ENCODE assay signal across 19 cellular contexts in the genomic region with DNA sequence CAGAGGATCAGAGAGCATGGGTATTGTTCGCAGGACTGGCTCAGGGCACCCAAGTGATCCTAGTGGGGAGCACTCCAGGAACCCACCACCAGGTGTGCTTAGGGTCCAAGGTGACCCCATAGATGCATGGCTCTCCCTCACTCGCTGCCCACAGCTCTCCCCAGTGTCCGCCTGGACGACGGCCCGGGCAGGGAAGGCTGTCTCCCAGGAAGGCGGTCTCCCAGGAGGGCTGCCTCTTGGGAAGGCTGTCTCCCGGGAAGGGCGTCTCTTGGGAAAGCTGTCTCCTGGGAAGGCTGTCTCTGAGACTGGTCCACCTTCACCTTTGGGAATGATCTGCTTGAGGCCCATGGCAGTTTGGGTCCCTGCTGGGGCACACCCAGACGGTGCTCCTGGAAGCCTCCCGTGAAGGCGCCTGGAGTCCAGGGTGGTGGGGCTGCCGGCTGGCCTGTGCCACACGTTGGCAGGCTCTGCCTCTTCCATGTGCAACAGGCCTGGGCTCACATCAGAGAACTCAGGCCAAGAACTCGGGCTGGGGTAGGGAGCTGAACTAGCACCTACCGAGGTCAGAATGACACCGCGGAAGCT. TPM values are rescaled to one million over a fixed set of nuclear protein-coding genes. Genes with fewer than 3 reads are reported as not detected.
DNase-seq lines count a peak whose midpoint lies in the region; ATAC-seq and TF ChIP-seq lines count a peak whose summit lies in the region.
"Had no signal": no experiment of that assay in that cellular context is flagged by ENCODE, and none has a peak within 500 bp of the region (broad histone marks: within the 10 kb centered on the region; RNA-seq: fewer than 3 reads in every experiment).

No MANE protein-coding gene starts in this region.

- H3K9me3 ChIP-seq in right cardiac atrium (ENCODE audit: control insufficient read depth, low read length) (no peaks in the 10 kb centered on the region), HCT116 (ENCODE audit: control insufficient read depth in 1 of 2, insufficient read depth in 1 of 2, low read depth in 1 of 2, low read length in 2 of 2) (no peaks in the 10 kb centered on the region)
- H3K9me3 ChIP-seq: BLaER1, MG63 had no signal

- intact Hi-C loops in right cardiac atrium (cut with DNase I) (no loop called here), cardiac septum (cut with DNase I) (no loop called here), HCT116 (cut with micrococcal nuclease) (no loop called here)

- H3K4me1 ChIP-seq in right cardiac atrium (ENCODE audit: control insufficient read depth, insufficient read depth, low read length), result peaks cover 3% of the 10 kb centered on the region
- peaks cover 5 to 18% of the 10 kb centered on the region in 2 experiments for H3K4me1 ChIP-seq in HCT116 (ENCODE audit: control insufficient read depth in 1 of 2, insufficient read depth in 2 of 2, low read length in 2 of 2)

- no peaks in the 10 kb centered on the region for H4K20me1 ChIP-seq in HCT116 (ENCODE audit: insufficient read depth)

- H3K79me2 ChIP-seq in HCT116 (ENCODE audit: insufficient read depth, low read length), result peaks cover 80% of the 10 kb centered on the region

- no peak overlapping the region for H2AFZ ChIP-seq in HCT116 (ENCODE audit: low read depth, low read length, poor library complexity, severe bottlenecking)

- 87% methylated on average over 18 of the region's 18 CpGs for WGBS in right cardiac atrium

- no peaks in the 10 kb centered on the region for H3K9me2 ChIP-seq in HCT116 (ENCODE audit: insufficient read depth)

- no peak overlapping the region for H3K4me2 ChIP-seq in HCT116 (ENCODE audit: low read length)
- H3K4me2 ChIP-seq: BLaER1 had no signal

- no peak for TF ChIP-seq POLR2A in HCT116 (IDR thresholded peaks at IDR 0.05; ENCODE audit: borderline replicate concordance, extremely low read depth, insufficient read depth, insufficient read length)

- H3K27me3 ChIP-seq in right cardiac atrium (ENCODE audit: control insufficient read depth, insufficient read depth), result no peaks in the 10 kb centered on the region
- no peaks in the 10 kb centered on the region for H3K27me3 ChIP-seq in HCT116 (ENCODE audit: insufficient read depth, low read length)
- H3K27me3 ChIP-seq: BLaER1, MG63 had no signal

- no peak for TF ChIP-seq RAD21 in HCT116 (IDR thresholded peaks at IDR 0.05; ENCODE audit: low read depth)

- peaks cover 21 to 48% of the 10 kb centered on the region in 2 experiments; a peak in 3 of 4 replicates for H3K36me3 ChIP-seq in HCT116 (ENCODE audit: control insufficient read depth in 1 of 2, insufficient read depth in 2 of 2, low read length in 2 of 2)

- no peak for ATAC-seq in right cardiac atrium
- ATAC-seq in HCT116, result no peak
- ATAC-seq in GM18868 (IDR thresholded peaks at IDR 0.05; ENCODE audit: unreplicated experiment), result no peak
- ATAC-seq: PC-3 had no signal

- RAD21 ChIA-PET in HCT116 (lab: Charles Lee; ENCODE audit: low non-redundant PET in 1 of 2, low total read pairs in 2 of 2, uncharacterized antibody in 2 of 2, unreplicated experiment in 2 of 2), result no interaction called here

- H3K4me3 ChIP-seq in right cardiac atrium (ENCODE audit: low read length) (no peak overlapping the region), HCT116 (replicated peaks in 1 of 2; ENCODE audit: low read depth in 1 of 2, low read length in 2 of 2) (no peak overlapping the region)
- H3K4me3 ChIP-seq: BLaER1, MG63 had no signal

- POLR2A ChIA-PET in HCT116 (lab: Charles Lee), result no interaction called here

- TF ChIP-seq CTCF in HCT116 (IDR thresholded peaks at IDR 0.05 in 2 of 3, conservative IDR thresholded peaks at IDR 0.05 in 1 of 3; ENCODE audit: borderline replicate concordance in 1 of 3, insufficient read depth in 1 of 3, low read depth in 2 of 3, low read length in 2 of 3), result no peak

- H3K27ac ChIP-seq in right cardiac atrium (ENCODE audit: low read length), result no peak overlapping the region
- peak overlapping the region; percentile 22; the same call in 1 of the 2 replicates for H3K27ac ChIP-seq in HCT116 (ENCODE audit: low read depth, low read length)
- H3K27ac ChIP-seq: BLaER1 had no signal

- no peak overlapping the region for H3K9ac ChIP-seq in HCT116 (ENCODE audit: low read length)
- H3K9ac ChIP-seq: BLaER1 had no signal

- CTCF ChIA-PET in HCT116 (lab: Charles Lee), result no interaction called here

- no TSS peak for BruUV-seq in HCT116 (replicated peaks; lab: Mats Ljungman, UMichigan)

- peak in 2 of 3 donors; percentile 4 to 49 for DNase-seq in right cardiac atrium
- DNase-seq in cardiac septum (ENCODE audit: low spot score), result no peak
- DNase-seq in HCT116 (ENCODE audit: low read depth, low spot score), result no peak
- peak; percentile 5 for DNase-seq in epidermal melanocyte (ENCODE audit: insufficient read length, low spot score)
- DNase-seq in SIG-M5 (lab: John Stamatoyannopoulos, UW), result no peak
- no peak for DNase-seq in HuH-7 (ENCODE audit: low spot score)
- DNase-seq: CD4-positive, CD25-positive, alpha-beta regulatory T cell; DMS53; KG1; MG63; NCI-H2029; NCI-H446; NCI-H524 treated with DMSO at 0.1 percent for 48 hours; NCI-H82; NK-92 treated with Interleukin-12 subunit alpha and Interleukin-12 subunit beta, amount 100 ng/mL, for 24 hours; PC-3; SHP77 had no signal

TF ChIP-seq in HCT116, 20 proteins besides CTCF, POLR2A, EP300 and RAD21:
- TF ChIP-seq, protein P1, sequence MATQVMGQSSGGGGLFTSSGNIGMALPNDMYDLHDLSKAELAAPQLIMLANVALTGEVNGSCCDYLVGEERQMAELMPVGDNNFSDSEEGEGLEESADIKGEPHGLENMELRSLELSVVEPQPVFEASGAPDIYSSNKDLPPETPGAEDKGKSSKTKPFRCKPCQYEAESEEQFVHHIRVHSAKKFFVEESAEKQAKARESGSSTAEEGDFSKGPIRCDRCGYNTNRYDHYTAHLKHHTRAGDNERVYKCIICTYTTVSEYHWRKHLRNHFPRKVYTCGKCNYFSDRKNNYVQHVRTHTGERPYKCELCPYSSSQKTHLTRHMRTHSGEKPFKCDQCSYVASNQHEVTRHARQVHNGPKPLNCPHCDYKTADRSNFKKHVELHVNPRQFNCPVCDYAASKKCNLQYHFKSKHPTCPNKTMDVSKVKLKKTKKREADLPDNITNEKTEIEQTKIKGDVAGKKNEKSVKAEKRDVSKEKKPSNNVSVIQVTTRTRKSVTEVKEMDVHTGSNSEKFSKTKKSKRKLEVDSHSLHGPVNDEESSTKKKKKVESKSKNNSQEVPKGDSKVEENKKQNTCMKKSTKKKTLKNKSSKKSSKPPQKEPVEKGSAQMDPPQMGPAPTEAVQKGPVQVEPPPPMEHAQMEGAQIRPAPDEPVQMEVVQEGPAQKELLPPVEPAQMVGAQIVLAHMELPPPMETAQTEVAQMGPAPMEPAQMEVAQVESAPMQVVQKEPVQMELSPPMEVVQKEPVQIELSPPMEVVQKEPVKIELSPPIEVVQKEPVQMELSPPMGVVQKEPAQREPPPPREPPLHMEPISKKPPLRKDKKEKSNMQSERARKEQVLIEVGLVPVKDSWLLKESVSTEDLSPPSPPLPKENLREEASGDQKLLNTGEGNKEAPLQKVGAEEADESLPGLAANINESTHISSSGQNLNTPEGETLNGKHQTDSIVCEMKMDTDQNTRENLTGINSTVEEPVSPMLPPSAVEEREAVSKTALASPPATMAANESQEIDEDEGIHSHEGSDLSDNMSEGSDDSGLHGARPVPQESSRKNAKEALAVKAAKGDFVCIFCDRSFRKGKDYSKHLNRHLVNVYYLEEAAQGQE (IDR thresholded peaks at IDR 0.05; ENCODE audit: low read depth), result no peak
- TF ChIP-seq POLR2AphosphoS5 (IDR thresholded peaks at IDR 0.05; ENCODE audit: low read depth, low read length), result 0 out of 2 replicates have a peak, but pooled peaks have one; percentile 9

RNA-seq across cellular contexts. Expression of gene ECI1, which starts 5.0 kb away (rescaled TPM):
- total RNA-seq in right cardiac atrium (100 to 1,000 TPM; 110 to 145 (median 121) TPM), cardiac septum (139 TPM), HCT116 (2021; ENCODE audit: unreplicated experiment) (140 TPM)
- 166 TPM for polyA plus RNA-seq in right cardiac atrium
- 146 and 163 TPM in 2 replicates for polyA plus RNA-seq in HCT116 (2012)

RNA-seq across cellular contexts. Expression of gene DNASE1L2, which starts 10.1 kb away (rescaled TPM):
- total RNA-seq in right cardiac atrium, result under 1 TPM; 0.17 to 0.43 (median 0.33) TPM
- 0.48 TPM for polyA plus RNA-seq in right cardiac atrium
- total RNA-seq in cardiac septum, result 0.57 TPM
- total RNA-seq in HCT116 (2021; ENCODE audit: unreplicated experiment), result 1.9 TPM
- polyA plus RNA-seq in HCT116 (2012), result 1.0 and 1.3 TPM in 2 replicates
- polyA plus RNA-seq: CD4-positive, CD25-positive, alpha-beta regulatory T cell had no signal

RNA-seq across cellular contexts. Expression of gene RNPS1, which starts 21.5 kb away (rescaled TPM):
- 100 to 1,000 TPM; 103 to 114 (median 110) TPM for total RNA-seq in right cardiac atrium
- 105 TPM for polyA plus RNA-seq in right cardiac atrium
- 106 TPM for total RNA-seq in cardiac septum
- total RNA-seq in HCT116 (2021; ENCODE audit: unreplicated experiment), result 257 TPM
- 212 and 228 TPM in 2 replicates for polyA plus RNA-seq in HCT116 (2012)

RNA-seq across cellular contexts. Expression of gene E4F1, which starts 23.0 kb away (rescaled TPM):
- total RNA-seq in right cardiac atrium, result 10 to 100 TPM; 11.8 to 16.1 (median 14.2) TPM
- polyA plus RNA-seq in right cardiac atrium, result 13.7 TPM
- total RNA-seq in cardiac septum, result 13.7 TPM
- total RNA-seq in HCT116 (2021; ENCODE audit: unreplicated experiment), result 40.7 TPM
- 31.0 and 38.0 TPM in 2 replicates for polyA plus RNA-seq in HCT116 (2012)

RNA-seq across cellular contexts. Expression of gene PGP, which starts 31.8 kb away (rescaled TPM):
- total RNA-seq in right cardiac atrium (10 to 100 TPM; 20.2 to 24.8 (median 21.5) TPM), cardiac septum (23.4 TPM), HCT116 (2021; ENCODE audit: unreplicated experiment) (32.6 TPM)
- 19.3 TPM for polyA plus RNA-seq in right cardiac atrium
- 21.2 and 22.3 TPM in 2 replicates for polyA plus RNA-seq in HCT116 (2012)

Comparison
In these comparisons a context has a peak if more than half of its experiments do, and no peak if none do; other contexts are left out.
1. DNase-seq: peak in right cardiac atrium (2 of 3) and epidermal melanocyte (single experiment); none in cardiac septum (single experiment), HCT116 (single experiment), SIG-M5 (single experiment) and HuH-7 (single experiment).